Comparison of ENCODE assay signal across 10 cellular contexts in genomic region chr10:30185916-30186315, GRCh38.
DNase-seq lines count a peak whose midpoint lies in the region; ATAC-seq and TF ChIP-seq lines count a peak whose summit lies in the region.
"Had no signal": no experiment of that assay in that cellular context is flagged by ENCODE, and none has a peak within 500 bp of the region (broad histone marks: within the 10 kb centered on the region; RNA-seq: fewer than 3 reads in every experiment).

No MANE protein-coding gene starts in this region.

- H3K27me3 Mint-ChIP-seq in neural progenitor cell (ENCODE audit: insufficient read depth, low read depth) = peaks cover 10% of the 10 kb centered on the region

- H3K4me1 ChIP-seq in neural progenitor cell = peaks cover 10% of the 10 kb centered on the region

- H3K27ac Mint-ChIP-seq in neural progenitor cell = peak overlapping the region; percentile 25

- no peak overlapping the region for H3K4me3 ChIP-seq in BJ (ENCODE audit: low read depth, low read length)
- peak overlapping the region; percentile 43 for H3K4me3 ChIP-seq in epithelial cell of proximal tubule (ENCODE audit: low read depth, low read length)
- no peak overlapping the region for H3K4me3 ChIP-seq in neural progenitor cell

- no peaks in the 10 kb centered on the region for H3K79me2 ChIP-seq in neural progenitor cell (ENCODE audit: low read depth)

- H4K20me1 ChIP-seq in neural progenitor cell (ENCODE audit: low read depth) = no peaks in the 10 kb centered on the region

- H3K4me1 Mint-ChIP-seq in neural progenitor cell = peaks cover 26% of the 10 kb centered on the region

- no peaks in the 10 kb centered on the region for H3K9me3 ChIP-seq in neural progenitor cell (ENCODE audit: low read depth)

- no peak overlapping the region for H3K27ac ChIP-seq in neural progenitor cell

- H3K4me3 Mint-ChIP-seq in neural progenitor cell = no peak overlapping the region

- peak; percentile 80 for DNase-seq in BJ (ENCODE audit: low read depth)
- DNase-seq in NCI-H226 = peak; percentile 61
- peak; percentile 59 for DNase-seq in epithelial cell of proximal tubule (ENCODE audit: low read depth)
- DNase-seq in neural progenitor cell (ENCODE audit: low spot score) = no peak
- DNase-seq in NOMO-1 (lab: John Stamatoyannopoulos, UW; ENCODE audit: unreplicated experiment in 2 of 2) = no peak
- DNase-seq in NCI-H524 treated with DMSO at 0.1 percent for 48 hours (lab: John Stamatoyannopoulos, UW) = no peak
- DNase-seq in GOT3 (lab: John Stamatoyannopoulos, UW) = no peak
- DNase-seq: activated CD4-positive, CD25-positive, alpha-beta regulatory T cell treated with anti-CD3 and anti-CD28 coated beads, Interleukin-2, amount 50 U/mL, for 72 hours; amniotic stem cell had no signal

- no peak overlapping the region for H3K9ac ChIP-seq in neural progenitor cell

- no peak for ATAC-seq in GM21737 (IDR thresholded peaks at IDR 0.05; ENCODE audit: unreplicated experiment)

- no peak overlapping the region for H2AFZ ChIP-seq in neural progenitor cell (replicated peaks)

- no peaks in the 10 kb centered on the region for H3K36me3 Mint-ChIP-seq in neural progenitor cell

- H3K4me2 ChIP-seq in neural progenitor cell = no peak overlapping the region

- no peaks in the 10 kb centered on the region for H3K36me3 ChIP-seq in BJ (ENCODE audit: control insufficient read depth, insufficient read depth, low read length)
- H3K36me3 ChIP-seq in neural progenitor cell = no peaks in the 10 kb centered on the region

- no peaks in the 10 kb centered on the region for H3F3A ChIP-seq in neural progenitor cell (ENCODE audit: low read depth)

- no peak for TF ChIP-seq CTCF in BJ (IDR thresholded peaks at IDR 0.05; ENCODE audit: insufficient read depth, low read depth, low read length)
- no peak for TF ChIP-seq CTCF in epithelial cell of proximal tubule (conservative IDR thresholded peaks at IDR 0.05; ENCODE audit: low read depth, low read length)
- no peak for TF ChIP-seq CTCF in neural progenitor cell (IDR thresholded peaks at IDR 0.05)

- CTCF ChIA-PET in BJ (lab: Yijun Ruan, JAX) = interaction anchor here (0.7 to 1.7 kb wide), 3 partner anchors 11 to 188 kb away, joined by 3 to 6 read pairs (median 3); no protein-coding TSS in a partner anchor

- POLR2A ChIA-PET in BJ (lab: Charles Lee) = no interaction called here

- H3K27me3 ChIP-seq in BJ (ENCODE audit: control insufficient read depth, insufficient read depth, low read length) (no peaks in the 10 kb centered on the region), neural progenitor cell (no peaks in the 10 kb centered on the region)

- H3K9me3 Mint-ChIP-seq in neural progenitor cell = no peaks in the 10 kb centered on the region

Comparison
In these comparisons a context has a peak if more than half of its experiments do, and no peak if none do; other contexts are left out.
1. DNase-seq: peak in BJ (single experiment), NCI-H226 (single experiment) and epithelial cell of proximal tubule (single experiment); none in neural progenitor cell (single experiment), NOMO-1 (0 of 2), NCI-H524 treated with DMSO at 0.1 percent for 48 hours (single experiment) and GOT3 (single experiment).